12 cellular contexts compared by ENCODE assay signal in genomic region chr4:37244583-37245390, GRCh38. TPM values are rescaled to one million over a fixed set of nuclear protein-coding genes. Genes with fewer than 3 reads are reported as not detected.
DNase-seq lines count a peak whose midpoint lies in the region; ATAC-seq and TF ChIP-seq lines count a peak whose summit lies in the region.
"Had no signal": no experiment of that assay in that cellular context is flagged by ENCODE, and none has a peak within 500 bp of the region (broad histone marks: within the 10 kb centered on the region; RNA-seq: fewer than 3 reads in every experiment).

NWD2 (plus strand) TSS chr4:37244743; CDS start chr4:37245068, 325 bp downstream.

- H3K27me3 ChIP-seq in suprapubic skin = peaks cover 61% of the 10 kb centered on the region
- H3K27me3 ChIP-seq in gastrocnemius medialis = peaks cover 17 to 29% (median 18%) of the 10 kb centered on the region in 3 donors

- TF ChIP-seq CTCF in suprapubic skin (IDR thresholded peaks at IDR 0.05) (no peak), gastrocnemius medialis (IDR thresholded peaks at IDR 0.05 in 4 of 5, conservative IDR thresholded peaks at IDR 0.05 in 1 of 5) (no peak)

- no peaks in the 10 kb centered on the region for H3K36me3 ChIP-seq in suprapubic skin
- H3K36me3 ChIP-seq in gastrocnemius medialis = no peaks in the 10 kb centered on the region
- H3K36me3 ChIP-seq: upper lobe of left lung had no signal

- H3K4me1 ChIP-seq in suprapubic skin (peaks cover 14% of the 10 kb centered on the region), gastrocnemius medialis (no peaks in the 10 kb centered on the region)

- H3K4me3 ChIP-seq in suprapubic skin = peak within 1 kb of the TSS; percentile 27
- no peak within 1 kb of the TSS for H3K4me3 ChIP-seq in gastrocnemius medialis

- H3K9me3 ChIP-seq in suprapubic skin (no peaks in the 10 kb centered on the region), gastrocnemius medialis (no peaks in the 10 kb centered on the region)
- H3K9me3 ChIP-seq: upper lobe of left lung had no signal

- H3K27ac ChIP-seq in suprapubic skin (no peak within 1 kb of the TSS), gastrocnemius medialis (no peak within 1 kb of the TSS)
- H3K27ac ChIP-seq: upper lobe of left lung had no signal

- in situ Hi-C loops in gastrocnemius medialis (cut with MboI; ENCODE audit: low sequenced_read_pairs in 4 of 4) = no loop called here

- no peak for TF ChIP-seq EP300 in suprapubic skin (IDR thresholded peaks at IDR 0.05)

- peak; percentile 79 for ATAC-seq in left colon
- no peak for ATAC-seq in HG02852 (IDR thresholded peaks at IDR 0.05; ENCODE audit: unreplicated experiment)
- ATAC-seq in gastrocnemius medialis = no peak

- TF ChIP-seq POLR2A in suprapubic skin (IDR thresholded peaks at IDR 0.05) (no peak), gastrocnemius medialis (IDR thresholded peaks at IDR 0.05) (no peak)

- DNase-seq in NCI-H748 (lab: John Stamatoyannopoulos, UW; ENCODE audit: unreplicated experiment) = peak; percentile 63
- no peak for DNase-seq in NCI-H748 treated with DMSO at 0.1 percent for 48 hours (lab: John Stamatoyannopoulos, UW)
- DNase-seq in cerebellum (ENCODE audit: low spot score) = no peak
- DNase-seq in left colon = peak in 1 of 2 donors; percentile 35
- DNase-seq in suprapubic skin (ENCODE audit: low spot score in 2 of 2) = no peak
- no peak for DNase-seq in DMS79 treated with DMSO at 0.1 percent for 48 hours (lab: John Stamatoyannopoulos, UW)
- DNase-seq in gastrocnemius medialis = no peak
- DNase-seq: activated gamma-delta T cell treated with Interleukin-2 at 50 U/mL for 16 hours, MM.1S, small intestine had no signal

- under 1% methylated on average over 10 of the region's 95 CpGs for WGBS in suprapubic skin

- intact Hi-C loops in left colon (cut with DNase I, micrococcal nuclease) (no loop called here), gastrocnemius medialis (cut with DNase I; ENCODE audit: low total_unique reads) (no loop called here)

RNA-seq across cellular contexts. Expression of gene NWD2, which starts in this region (rescaled TPM):
- 11.1 TPM for total RNA-seq in cerebellum
- total RNA-seq in left colon = 1 to 10 TPM in 1 of 2 donors, under 1 TPM in 1; 0.34 to 1.2 TPM
- 1 to 10 TPM in 1 of 4 donors, under 1 TPM in 3; 0.16 to 2.1 (median 0.61) TPM for total RNA-seq in suprapubic skin
- not detected for total RNA-seq in gastrocnemius medialis
- total RNA-seq: upper lobe of left lung had no signal
